ENCODE assay signal across 20 cellular contexts in the genomic region with DNA sequence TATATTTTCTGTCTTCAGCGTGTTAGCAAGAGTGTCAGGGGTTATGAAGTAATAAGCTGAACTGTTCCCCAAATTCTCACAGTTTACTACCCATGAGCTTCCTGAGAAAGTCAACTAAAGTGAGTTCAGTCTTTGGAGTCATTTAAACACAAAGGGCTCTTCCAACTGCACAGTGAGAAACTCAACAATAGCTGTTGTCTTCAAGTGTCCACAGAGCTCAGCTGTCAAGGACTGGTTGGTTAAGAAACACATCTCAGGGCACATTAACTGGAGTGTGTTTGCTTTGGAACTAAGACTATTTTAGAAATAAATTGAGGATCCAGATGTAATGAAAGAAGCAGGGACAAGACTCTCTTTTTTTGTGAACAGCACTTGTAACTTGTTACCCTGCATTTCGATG.
"Had no signal": no experiment of that assay in that cellular context is flagged by ENCODE, and none has a peak within 500 bp of the region (broad histone marks: within the 10 kb centered on the region; RNA-seq: fewer than 3 reads in every experiment).

No MANE protein-coding gene starts in this region.

- DNase-seq: effector CD4-positive, alpha-beta T cell; endodermal cell; erythroblast; foreskin keratinocyte; immature natural killer cell; left ventricle myocardium inferior; lower lobe of right lung; mesenchymal stem cell; naive thymus-derived CD4-positive, alpha-beta T cell; nephron progenitor cell; posterior cingulate gyrus; right cardiac atrium; small intestine; stimulated activated CD4-positive, alpha-beta T cell treated with anti-CD3 and anti-CD28 coated beads, Interleukin-12 subunit alpha, Interleukin-12 subunit beta, amount 100 ng/mL, for 4 hours; stimulated activated naive CD4-positive, alpha-beta T cell; stomach; substantia nigra; trophoblast cell had no signal

- ATAC-seq: foreskin keratinocyte; lower lobe of right lung; naive thymus-derived CD4-positive, alpha-beta T cell; right cardiac atrium had no signal

- H3K4me3 Mint-ChIP-seq: endodermal cell; immature natural killer cell; naive thymus-derived CD4-positive, alpha-beta T cell; nephron progenitor cell had no signal

- H3K4me1 Mint-ChIP-seq: immature natural killer cell; naive thymus-derived CD4-positive, alpha-beta T cell had no signal

- H3K9me3 Mint-ChIP-seq: endodermal cell, immature natural killer cell, nephron progenitor cell had no signal

- H3K36me3 Mint-ChIP-seq: immature natural killer cell; naive thymus-derived CD4-positive, alpha-beta T cell had no signal

- H3K36me3 ChIP-seq: left ventricle myocardium inferior, lower lobe of right lung, stomach, thoracic aorta had no signal

- H3K27ac ChIP-seq: coronary artery, foreskin keratinocyte, left ventricle myocardium inferior, lower lobe of right lung, stomach, thoracic aorta had no signal

- H3K4me1 ChIP-seq: foreskin keratinocyte, lower lobe of right lung had no signal

- H3K27ac Mint-ChIP-seq: endodermal cell; immature natural killer cell; naive thymus-derived CD4-positive, alpha-beta T cell; nephron progenitor cell had no signal

- H3K4me3 ChIP-seq: coronary artery, left ventricle myocardium inferior, lower lobe of right lung, stomach, thoracic aorta had no signal

- H3K27me3 ChIP-seq: foreskin keratinocyte, stomach had no signal

- H3K9me3 ChIP-seq: left ventricle myocardium inferior, lower lobe of right lung, stomach, thoracic aorta had no signal
